Comparison of ENCODE assay signal across 19 cellular contexts in genomic region chr16:74633686-74634085, GRCh38. TPM values are rescaled to one million over a fixed set of nuclear protein-coding genes. Genes with fewer than 3 reads are reported as not detected.
A peak's percentile ranks its signal among the peaks of the same experiment; 100 is the strongest.
DNase-seq lines count a peak whose midpoint lies in the region; ATAC-seq, FAIRE-seq and TF ChIP-seq lines count a peak whose summit lies in the region.
"Had no signal": no experiment of that assay in that cellular context is flagged by ENCODE, and none has a peak within 500 bp of the region (broad histone marks: within the 10 kb centered on the region; RNA-seq: fewer than 3 reads in every experiment).

No MANE protein-coding gene starts in this region.

- H3K4me3 Mint-ChIP-seq in MCF 10A (ENCODE audit: unreplicated experiment) (no peak overlapping the region), osteocyte (ENCODE audit: unreplicated experiment) (no peak overlapping the region)
- H3K4me3 Mint-ChIP-seq: CD14-positive monocyte; CD8-positive, alpha-beta T cell; GM23338 had no signal

- TF ChIP-seq RAD21 in K562 (CRISPR knock-in tag; conservative IDR thresholded peaks at IDR 0.05 in 1 of 2, IDR thresholded peaks at IDR 0.05 in 1 of 2): no peak

- H3K27me3 ChIP-seq in breast epithelium (no peaks in the 10 kb centered on the region), K562 (ENCODE audit: control insufficient read depth in 2 of 2, insufficient read depth in 2 of 2, low read length in 2 of 2) (no peaks in the 10 kb centered on the region), lower lobe of right lung (ENCODE audit: low read depth) (no peaks in the 10 kb centered on the region)

- TF ChIP-seq CTCF in MCF 10A (IDR thresholded peaks at IDR 0.05; ENCODE audit: unreplicated experiment) (no peak), breast epithelium (IDR thresholded peaks at IDR 0.05) (no peak), K562 (IDR thresholded peaks at IDR 0.05 in 2 of 3, conservative IDR thresholded peaks at IDR 0.05 in 1 of 3; ENCODE audit: insufficient read depth in 2 of 3, low read depth in 1 of 3, low read length in 3 of 3) (no peak), lower lobe of right lung (IDR thresholded peaks at IDR 0.05) (no peak), osteocyte (IDR thresholded peaks at IDR 0.05) (no peak)

- WGBS in K562 (ENCODE audit: insufficient coverage, low coverage, missing lambda C conversion rate): 95% methylated on average over 7 of the region's 7 CpGs

- H3K4me1 ChIP-seq in breast epithelium (no peaks in the 10 kb centered on the region), K562 (replicated peaks in 1 of 2; ENCODE audit: control insufficient read depth in 2 of 2, insufficient read depth in 2 of 2, low read length in 2 of 2) (no peaks in the 10 kb centered on the region), lower lobe of right lung (no peaks in the 10 kb centered on the region)
- H3K4me1 ChIP-seq: A549 had no signal

- CTCF ChIA-PET in MCF 10A (lab: Yijun Ruan, JAX): interaction anchor here (0.6 to 6.5 kb wide), 2 partner anchors 10 to 15 kb away, joined by 3 to 31 read pairs; no protein-coding TSS in a partner anchor
- CTCF ChIA-PET in K562 (lab: Yijun Ruan, JAX; ENCODE audit: low intra/inter-chr PET ratio): no interaction called here

- H3K9me3 Mint-ChIP-seq in MCF 10A (ENCODE audit: unreplicated experiment) (no peaks in the 10 kb centered on the region), osteocyte (ENCODE audit: unreplicated experiment) (no peaks in the 10 kb centered on the region)
- H3K9me3 Mint-ChIP-seq: CD14-positive monocyte; CD8-positive, alpha-beta T cell; GM23338 had no signal

- H3K36me3 Mint-ChIP-seq in MCF 10A (ENCODE audit: insufficient read depth, unreplicated experiment) (peaks cover 85% of the 10 kb centered on the region), osteocyte (ENCODE audit: unreplicated experiment) (peaks cover 30% of the 10 kb centered on the region)

- H3K79me2 ChIP-seq in K562 (ENCODE audit: control insufficient read depth, insufficient read depth, low read length): peaks cover 5% of the 10 kb centered on the region; the same call in 1 of the 3 replicates

- H3K9me1 ChIP-seq in K562 (ENCODE audit: control insufficient read depth, insufficient read depth, low read length): peaks cover 2% of the 10 kb centered on the region

- no peak overlapping the region for H3K9ac ChIP-seq in K562 (ENCODE audit: insufficient read depth in 1 of 2, low read depth in 2 of 2, low read length in 2 of 2)

- H3K27ac Mint-ChIP-seq in MCF 10A (ENCODE audit: low read depth, unreplicated experiment) (peak overlapping the region; percentile 49), osteocyte (ENCODE audit: unreplicated experiment) (no peak overlapping the region)
- H3K27ac Mint-ChIP-seq: CD8-positive, alpha-beta T cell; GM23338 had no signal

- no peak for ATAC-seq in K562
- ATAC-seq in lower lobe of right lung: peak; percentile 24 to 52
- ATAC-seq: A549; CD8-positive, alpha-beta T cell; GM23338 had no signal

- H2AFZ ChIP-seq in K562 (ENCODE audit: low read depth, low read length): no peak overlapping the region
- H2AFZ ChIP-seq: GM23338 had no signal

- DNase-seq in MCF 10A (ENCODE audit: unreplicated experiment): no peak
- no peak for DNase-seq in breast epithelium (ENCODE audit: low spot score in 2 of 2)
- DNase-seq in K562 (ENCODE audit: extremely low read depth in 1 of 4, low spot score in 3 of 4): no peak
- no peak for DNase-seq in lower lobe of right lung
- DNase-seq in NCI-H1092 treated with DMSO at 0.1 percent for 48 hours (lab: John Stamatoyannopoulos, UW): no peak
- DNase-seq in osteocyte (ENCODE audit: extremely low spot score, unreplicated experiment): no peak
- no peak for DNase-seq in stimulated activated CD4-positive, alpha-beta T cell treated with anti-CD3 and anti-CD28 coated beads, Interleukin-4, amount 100 ng/mL, for 1 hour
- DNase-seq: CD8-positive, alpha-beta T cell; COR-L47; DMS153; DMS79 treated with DMSO at 0.1 percent for 48 hours; EL; H7 had no signal

- H3K27ac ChIP-seq in breast epithelium (no peak overlapping the region), K562 (ENCODE audit: extremely low read depth, low read depth, low read length) (no peak overlapping the region), lower lobe of right lung (no peak overlapping the region)
- H3K27ac ChIP-seq: A549 had no signal

- FAIRE-seq in K562 (lab: Jason Lieb, UNC): no peak
- FAIRE-seq: A549, D721Med, G401.6, GM12891 had no signal

- POLR2A ChIA-PET in MCF 10A (lab: Yijun Ruan, JAX): interaction anchor here (0.6 to 0.7 kb wide), 4 partner anchors 13 to 1114 kb away, joined by 3 read pairs; no protein-coding TSS in a partner anchor
- POLR2A ChIA-PET in K562 (lab: Yijun Ruan, JAX): interaction anchor here (0.7 to 1.2 kb wide), 3 partner anchors 26 to 146 kb away, joined by 3 to 4 read pairs (median 3); no protein-coding TSS in a partner anchor

- intact Hi-C loops in MCF 10A (cut with micrococcal nuclease) (no loop called here), breast epithelium (cut with DNase I; ENCODE audit: low total_unique reads) (no loop called here), K562 (cut with micrococcal nuclease) (no loop called here), lower lobe of right lung (cut with DNase I) (no loop called here)

- no TSS peak for BruUV-seq in MCF 10A (replicated peaks; lab: Mats Ljungman, UMichigan)
- BruUV-seq in K562 (replicated peaks; lab: Mats Ljungman, UMichigan): no TSS peak

- H3K36me3 ChIP-seq in breast epithelium: no peaks in the 10 kb centered on the region
- peaks cover 97% of the 10 kb centered on the region for H3K36me3 ChIP-seq in K562 (ENCODE audit: control insufficient read depth, insufficient read depth, low read length)
- H3K36me3 ChIP-seq in lower lobe of right lung: peaks cover 97% of the 10 kb centered on the region

- no peak for TF ChIP-seq POLR2A in breast epithelium (IDR thresholded peaks at IDR 0.05)
- no peak for TF ChIP-seq POLR2A in K562 (conservative IDR thresholded peaks at IDR 0.05)

- TF ChIP-seq EP300 in K562 (IDR thresholded peaks at IDR 0.05; ENCODE audit: low read length): no peak

- H3K9me3 ChIP-seq in breast epithelium (no peaks in the 10 kb centered on the region), K562 (replicated peaks; ENCODE audit: control insufficient read depth, insufficient read depth, low read depth, low read length) (no peaks in the 10 kb centered on the region), lower lobe of right lung (no peaks in the 10 kb centered on the region)
- H3K9me3 ChIP-seq: A549 had no signal

- in situ Hi-C loops in K562 (cut with MboI): loop anchor here (10.0 kb wide), 1 partner anchor 319 kb away; no protein-coding TSS in a partner anchor

- H3K4me3 ChIP-seq in breast epithelium (no peak overlapping the region), K562 (no peak overlapping the region), lower lobe of right lung (no peak overlapping the region)
- H3K4me3 ChIP-seq: A549, GM23338 had no signal

- H3K4me1 Mint-ChIP-seq in MCF 10A (ENCODE audit: insufficient read depth, unreplicated experiment): no peaks in the 10 kb centered on the region
- peaks cover 2% of the 10 kb centered on the region for H3K4me1 Mint-ChIP-seq in osteocyte (ENCODE audit: unreplicated experiment)
- H3K4me1 Mint-ChIP-seq: CD14-positive monocyte, GM23338 had no signal

- no peak overlapping the region for H3K4me2 ChIP-seq in K562 (ENCODE audit: insufficient read depth, low read length)
- H3K4me2 ChIP-seq: A549, GM23338 had no signal

- no peaks in the 10 kb centered on the region for H4K20me1 ChIP-seq in K562 (replicated peaks; ENCODE audit: control insufficient read depth, insufficient read depth, low read length)

- H3K27me3 Mint-ChIP-seq in MCF 10A (ENCODE audit: insufficient read depth, unreplicated experiment) (no peaks in the 10 kb centered on the region), osteocyte (ENCODE audit: unreplicated experiment) (no peaks in the 10 kb centered on the region)

RNA-seq across cellular contexts. Expression of gene GLG1, which starts 26.8 kb away (rescaled TPM):
- total RNA-seq in MCF 10A (2022) (99.1 and 132 TPM in 2 replicates), breast epithelium (100 to 1,000 TPM; 116 to 197 (median 123) TPM), K562 (2014; rRNA removed) (29.9 and 31.1 TPM in 2 replicates), K562 (2014; rRNA removed; fragmentation: Illumina TruSeq; extraction: Trizol) (24.0 and 26.5 TPM in 2 replicates), K562 (2015; rRNA removed; fragmentation: Illumina TruSeq; extraction: Trizol) (22.9 and 24.5 TPM in 2 replicates), K562 (2021) (32.9 and 36.0 TPM in 2 replicates), lower lobe of right lung (110 TPM), osteocyte (241 and 255 TPM in 2 replicates)
- total RNA-seq in K562 (2011; cell fraction: chromatin; rRNA removed; ENCODE audit: low replicate concordance): 147 and 204 TPM in 2 replicates
- total RNA-seq in K562 (2011; cell fraction: nucleolus; rRNA removed): 111 and 116 TPM in 2 replicates
- 154 and 170 TPM in 2 replicates for total RNA-seq in K562 (2011; cell fraction: nucleoplasm; rRNA removed)
- polyA plus RNA-seq in K562 (2011; rRNA removed) (23.6 and 28.9 TPM in 2 replicates), K562 (2014; fragmentation: Illumina TruSeq; extraction: Trizol) (22.2 and 25.8 TPM in 2 replicates), K562 (2014; fragmentation: Nextera tagmentation; extraction: Ambion mirVana) (1 to 10 TPM; 6.2 to 7.2 TPM), K562 (2014; rRNA removed) (18.0 and 20.6 TPM in 2 replicates)
- 12.2 and 19.7 TPM in 2 replicates for polyA plus RNA-seq in K562 (2011; cell fraction: cytosol; rRNA removed)
- 26.3 and 32.2 TPM in 2 replicates for polyA plus RNA-seq in K562 (2011; cell fraction: nucleus; rRNA removed)
- polyA plus RNA-seq in K562 (2012): 23.7 and 25.1 TPM in 2 replicates
- 56.5 and 66.1 TPM in 2 replicates for polyA minus RNA-seq in K562 (2011; rRNA and poly(A)+ RNA removed)
- polyA minus RNA-seq in K562 (2011; cell fraction: cytosol; rRNA and poly(A)+ RNA removed): 26.3 and 35.2 TPM in 2 replicates
- polyA minus RNA-seq in K562 (2011; cell fraction: nucleus; rRNA and poly(A)+ RNA removed): 24.6 and 39.7 TPM in 2 replicates

RNA-seq across cellular contexts. Expression of gene RFWD3, which starts 33.0 kb away (rescaled TPM):
- total RNA-seq in MCF 10A (2022): 31.2 and 33.7 TPM in 2 replicates
- total RNA-seq in breast epithelium: 10 to 100 TPM; 11.0 to 23.6 (median 18.7) TPM
- total RNA-seq in K562 (2011; cell fraction: chromatin; rRNA removed; ENCODE audit: low replicate concordance): 202 and 277 TPM in 2 replicates
- 120 and 121 TPM in 2 replicates for total RNA-seq in K562 (2011; cell fraction: nucleolus; rRNA removed)
- total RNA-seq in K562 (2011; cell fraction: nucleoplasm; rRNA removed): 204 and 261 TPM in 2 replicates
- 68.1 and 71.5 TPM in 2 replicates for total RNA-seq in K562 (2014; rRNA removed)
- total RNA-seq in K562 (2014; rRNA removed; fragmentation: Illumina TruSeq; extraction: Trizol): 79.0 and 83.5 TPM in 2 replicates
- total RNA-seq in K562 (2015; rRNA removed; fragmentation: Illumina TruSeq; extraction: Trizol): 77.4 and 86.1 TPM in 2 replicates
- 111 and 121 TPM in 2 replicates for total RNA-seq in K562 (2021)
- polyA plus RNA-seq in K562 (2011; rRNA removed): 87.1 and 111 TPM in 2 replicates
- polyA plus RNA-seq in K562 (2011; cell fraction: cytosol; rRNA removed): 75.3 and 82.0 TPM in 2 replicates
- 53.1 and 58.5 TPM in 2 replicates for polyA plus RNA-seq in K562 (2011; cell fraction: nucleus; rRNA removed)
- polyA plus RNA-seq in K562 (2012): 47.4 and 51.1 TPM in 2 replicates
- polyA plus RNA-seq in K562 (2014; fragmentation: Illumina TruSeq; extraction: Trizol): 89.1 and 93.1 TPM in 2 replicates
- polyA plus RNA-seq in K562 (2014; fragmentation: Nextera tagmentation; extraction: Ambion mirVana): 10 to 100 TPM; 20.8 to 55.5 TPM
- polyA plus RNA-seq in K562 (2014; rRNA removed): 70.1 and 75.2 TPM in 2 replicates
- 222 and 269 TPM in 2 replicates for polyA minus RNA-seq in K562 (2011; rRNA and poly(A)+ RNA removed)
- 64.4 and 77.8 TPM in 2 replicates for polyA minus RNA-seq in K562 (2011; cell fraction: cytosol; rRNA and poly(A)+ RNA removed)
- polyA minus RNA-seq in K562 (2011; cell fraction: nucleus; rRNA and poly(A)+ RNA removed): 54.1 and 74.6 TPM in 2 replicates
- 22.5 TPM for total RNA-seq in lower lobe of right lung
- 30.7 and 31.8 TPM in 2 replicates for total RNA-seq in osteocyte
